ENCODE assay signal across 9 cellular contexts in the genomic region with DNA sequence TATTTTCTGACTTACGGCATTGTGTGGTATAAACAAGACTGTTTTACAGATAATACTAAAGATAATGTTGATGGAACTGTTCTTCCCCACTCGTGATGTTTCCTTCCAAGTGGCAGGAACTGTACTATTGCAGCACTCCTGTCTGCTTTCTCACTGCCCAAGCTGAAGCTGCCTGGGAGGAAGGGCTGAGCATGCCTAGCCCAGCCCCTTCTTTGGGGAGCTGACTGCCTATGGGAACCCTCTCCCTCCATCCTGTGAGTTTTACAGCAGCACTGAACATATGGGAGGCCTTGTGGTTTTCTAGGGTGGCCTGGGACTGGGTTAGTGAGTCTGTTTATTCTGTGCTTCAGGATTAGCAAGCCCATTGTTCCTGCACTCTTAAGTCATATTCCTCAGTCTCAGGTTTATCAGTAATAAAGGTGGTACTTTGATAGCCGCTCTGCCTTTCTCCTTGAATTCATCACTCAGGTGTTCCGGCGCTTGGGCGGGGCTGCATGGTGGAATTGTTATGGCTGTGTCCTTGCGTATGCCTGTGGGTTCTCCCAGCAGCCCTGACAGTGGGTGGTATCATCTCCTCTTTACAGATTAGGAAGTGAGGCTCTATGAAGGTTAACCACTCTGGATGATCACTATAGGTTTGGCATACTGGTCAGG.
DNase-seq lines count a peak whose midpoint lies in the region; ATAC-seq and TF ChIP-seq lines count a peak whose summit lies in the region.
"Had no signal": no experiment of that assay in that cellular context is flagged by ENCODE, and none has a peak within 500 bp of the region (broad histone marks: within the 10 kb centered on the region; RNA-seq: fewer than 3 reads in every experiment).

No MANE protein-coding gene starts in this region.

- TF ChIP-seq CTCF in GM06990 (IDR thresholded peaks at IDR 0.05; ENCODE audit: insufficient read depth, low read length, poor library complexity, severe bottlenecking) (no peak), CD14-positive monocyte (IDR thresholded peaks at IDR 0.05) (no peak), tibial nerve (IDR thresholded peaks at IDR 0.05) (no peak)

- no peak for ATAC-seq in HG03457 (IDR thresholded peaks at IDR 0.05; ENCODE audit: unreplicated experiment)
- ATAC-seq in GM19023 (IDR thresholded peaks at IDR 0.05; ENCODE audit: unreplicated experiment), result no peak
- ATAC-seq: naive thymus-derived CD8-positive, alpha-beta T cell had no signal

- no peak overlapping the region for H3K27ac ChIP-seq in mesendoderm (ENCODE audit: low read depth, low read length)
- H3K27ac ChIP-seq in tibial nerve, result peak overlapping the region in 2 of 4 donors; percentile 23 to 53

- no peak overlapping the region for H3K27ac Mint-ChIP-seq in CD14-positive monocyte

- H3K18ac ChIP-seq in mesendoderm (ENCODE audit: low read length), result no peak overlapping the region

- no peak overlapping the region for H3K4ac ChIP-seq in mesendoderm (ENCODE audit: low read depth, low read length)

- no CpG with 5 or more reads among the region's 7 CpGs for WGBS in mesendoderm (ENCODE audit: extremely low coverage, insufficient coverage, low lambda C conversion rate)
- 84 to 85% methylated on average over 7 of the region's 7 CpGs for WGBS in tibial nerve, 2 donors

- peaks cover 0 to 1% (median 0%) of the 10 kb centered on the region in 3 donors for H3K27me3 Mint-ChIP-seq in CD14-positive monocyte (ENCODE audit: low read depth in 3 of 3)

- H2BK120ac ChIP-seq in mesendoderm (ENCODE audit: low read depth, low read length), result no peak overlapping the region

- H3K56ac ChIP-seq in mesendoderm (ENCODE audit: low read length), result no peak overlapping the region

- H2BK5ac ChIP-seq in mesendoderm (ENCODE audit: low read length), result no peak overlapping the region

- peaks cover 0 to 4% (median 2%) of the 10 kb centered on the region in 7 donors for H3K9me3 Mint-ChIP-seq in CD14-positive monocyte

- no peaks in the 10 kb centered on the region for H3K4me1 Mint-ChIP-seq in CD14-positive monocyte
- H3K4me1 Mint-ChIP-seq: naive thymus-derived CD8-positive, alpha-beta T cell had no signal

- H4K8ac ChIP-seq in mesendoderm (ENCODE audit: low read depth, low read length), result no peak overlapping the region

- H3K4me3 ChIP-seq in GM06990 (replicated peaks; ENCODE audit: low read depth, low read length) (0 out of 2 replicates have a peak overlapping the region, but pooled peaks have one; percentile 7), mesendoderm (ENCODE audit: low read length) (no peak overlapping the region), tibial nerve (peak overlapping the region in 2 of 4 donors; percentile 11 to 20)

- H3K36me3 ChIP-seq in GM06990 (ENCODE audit: control insufficient read depth, insufficient read depth, low read length) (no peaks in the 10 kb centered on the region), mesendoderm (ENCODE audit: control insufficient read depth, insufficient read depth, low read length) (no peaks in the 10 kb centered on the region), tibial nerve (peaks cover 0 to 14% (median 0%) of the 10 kb centered on the region in 3 donors)

- no peak overlapping the region for H3K4me3 Mint-ChIP-seq in CD14-positive monocyte

- H3K4me1 ChIP-seq in mesendoderm (ENCODE audit: control insufficient read depth, low read depth, low read length), result no peaks in the 10 kb centered on the region
- H3K4me1 ChIP-seq in tibial nerve, result peaks cover 0 to 12% (median 8%) of the 10 kb centered on the region in 4 donors

- TF ChIP-seq POLR2A in tibial nerve (IDR thresholded peaks at IDR 0.05), result no peak

- H2AK5ac ChIP-seq in mesendoderm (ENCODE audit: low read length), result no peak overlapping the region

- no peak overlapping the region for H3K23ac ChIP-seq in mesendoderm (ENCODE audit: low read length)

- no peak overlapping the region for H4K5ac ChIP-seq in mesendoderm (ENCODE audit: low read length)

- no peaks in the 10 kb centered on the region for H3K79me1 ChIP-seq in mesendoderm (ENCODE audit: low read length)

- DNase-seq in GM06990 (ENCODE audit: extremely low read depth, insufficient read length), result no peak
- DNase-seq in NCI-H82 (lab: John Stamatoyannopoulos, UW), result peak; percentile 67
- peak; percentile 54 for DNase-seq in dedifferentiated amniotic fluid mesenchymal stem cell (ENCODE audit: extremely low spot score)
- peak; percentile 48 for DNase-seq in mesendoderm
- no peak for DNase-seq in CD14-positive monocyte (ENCODE audit: low spot score)
- DNase-seq in tibial nerve (ENCODE audit: low spot score in 2 of 2), result no peak

- no peaks in the 10 kb centered on the region for H3K36me3 Mint-ChIP-seq in CD14-positive monocyte
- H3K36me3 Mint-ChIP-seq: naive thymus-derived CD8-positive, alpha-beta T cell had no signal

- no peak overlapping the region for H2BK15ac ChIP-seq in mesendoderm (replicated peaks; ENCODE audit: low read depth)

- H3K9me3 ChIP-seq in tibial nerve, result no peaks in the 10 kb centered on the region

- no peak overlapping the region for H3K9ac ChIP-seq in mesendoderm (ENCODE audit: low read length)

- no peak for TF ChIP-seq EP300 in tibial nerve (IDR thresholded peaks at IDR 0.05)

- intact Hi-C loops in CD14-positive monocyte (cut with micrococcal nuclease), result no loop called here

- H3K4me2 ChIP-seq in mesendoderm (ENCODE audit: low read length), result no peak overlapping the region

- no peaks in the 10 kb centered on the region for H3K27me3 ChIP-seq in GM06990 (replicated peaks; ENCODE audit: control insufficient read depth, insufficient read depth, low read length)
- no peaks in the 10 kb centered on the region for H3K27me3 ChIP-seq in mesendoderm (ENCODE audit: insufficient read depth, low read length, poor library complexity)
- no peaks in the 10 kb centered on the region for H3K27me3 ChIP-seq in tibial nerve

- H3K79me2 ChIP-seq in mesendoderm (ENCODE audit: control insufficient read depth, insufficient read depth, low read length), result no peaks in the 10 kb centered on the region

Comparison
In these comparisons a context has a peak if more than half of its experiments do, and no peak if none do; other contexts are left out.
1. DNase-seq: peak in NCI-H82 (single experiment), dedifferentiated amniotic fluid mesenchymal stem cell (single experiment) and mesendoderm (single experiment); none in GM06990 (single experiment), CD14-positive monocyte (single experiment) and tibial nerve (0 of 2).